Comparison of ENCODE assay signal across 1 cellular context in genomic region chr19:10686193-10686592, GRCh38.
TF ChIP-seq lines count a peak whose summit lies in the region.

No MANE protein-coding gene starts in this region.

TF ChIP-seq in GM12878, 131 proteins besides CTCF, POLR2A, EP300 and RAD21:
- TF ChIP-seq MEF2A (IDR thresholded peaks at IDR 0.05; ENCODE audit: insufficient read depth, low read depth, low read length) (no peak), HDGF (IDR thresholded peaks at IDR 0.05) (no peak), WRNIP1 (IDR thresholded peaks at IDR 0.05; ENCODE audit: borderline replicate concordance, low read depth, low read length) (no peak), POLR2AphosphoS2 (IDR thresholded peaks at IDR 0.05; ENCODE audit: low read depth, low read length) (no peak), NFYA (IDR thresholded peaks at IDR 0.05; ENCODE audit: borderline replicate concordance, low read depth, low read length) (no peak), BCL3 (IDR thresholded peaks at IDR 0.05; ENCODE audit: borderline replicate concordance, insufficient read depth, low read depth, low read length, poor library complexity, severe bottlenecking) (no peak), DPF2 (IDR thresholded peaks at IDR 0.05) (no peak)
